In the genomic region with DNA sequence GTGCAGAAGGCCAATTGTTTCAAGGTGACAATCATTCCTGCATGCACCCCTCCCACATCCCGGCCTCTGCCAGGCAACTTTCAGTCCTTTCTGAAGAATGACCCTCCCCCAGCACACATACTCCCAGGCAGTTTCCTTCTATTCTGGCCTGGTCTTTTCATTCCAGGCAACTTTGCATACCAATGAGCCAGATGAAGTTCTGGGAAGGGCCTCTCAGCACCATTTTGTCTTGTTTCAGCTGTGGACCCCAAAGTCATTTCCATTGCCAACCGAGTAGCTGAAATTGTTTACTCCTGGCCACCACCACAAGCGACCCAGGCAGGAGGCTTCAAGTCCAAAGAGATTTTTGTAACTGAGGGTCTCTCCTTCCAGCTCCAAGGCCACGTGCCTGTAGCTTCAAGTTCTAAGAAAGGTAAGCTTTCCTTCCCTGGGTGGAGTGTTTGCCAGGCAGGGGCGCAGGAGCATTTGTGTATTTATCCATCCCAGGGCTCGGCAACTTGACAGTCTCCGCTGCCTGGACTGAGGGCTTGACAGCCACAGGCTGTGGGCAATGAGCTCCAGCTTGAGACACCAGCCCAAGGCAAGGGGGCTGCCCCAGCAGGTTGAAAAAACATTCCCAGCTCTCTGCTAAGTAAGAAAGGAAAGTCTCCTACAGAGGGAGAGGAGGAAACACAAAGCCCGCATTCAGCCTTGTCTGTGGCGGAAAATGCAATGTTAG, we compare ENCODE assay signal across 25 cellular contexts. TPM values are rescaled to one million over a fixed set of nuclear protein-coding genes. Genes with fewer than 3 reads are reported as not detected.
DNase-seq lines count a peak whose midpoint lies in the region; ATAC-seq and TF ChIP-seq lines count a peak whose summit lies in the region.
"Had no signal": no experiment of that assay in that cellular context is flagged by ENCODE, and none has a peak within 500 bp of the region (broad histone marks: within the 10 kb centered on the region; RNA-seq: fewer than 3 reads in every experiment).

No MANE protein-coding gene starts in this region.

- H3K36me3 ChIP-seq in GM23338 (ENCODE audit: insufficient read depth) (no peaks in the 10 kb centered on the region), NT2/D1 (ENCODE audit: insufficient read depth, insufficient read length, low read length) (no peaks in the 10 kb centered on the region), suprapubic skin (no peaks in the 10 kb centered on the region)
- H3K36me3 ChIP-seq: BE2C, prostate gland had no signal

- WGBS in suprapubic skin = 89% methylated on average over 9 of the region's 9 CpGs

- TF ChIP-seq EP300 in suprapubic skin (IDR thresholded peaks at IDR 0.05) = no peak

- H3K9me2 ChIP-seq in GM23338 (ENCODE audit: insufficient read depth) = peaks cover 14% of the 10 kb centered on the region; the same call in 1 of the 2 replicates

- H3K79me2 ChIP-seq in GM23338 (replicated peaks; ENCODE audit: insufficient read depth) = no peaks in the 10 kb centered on the region

- H3K27ac ChIP-seq in GM23338 (ENCODE audit: low read depth) (peak overlapping the region; percentile 90), suprapubic skin (no peak overlapping the region)
- H3K27ac ChIP-seq: prostate gland had no signal

- no peaks in the 10 kb centered on the region for H3K9me3 ChIP-seq in NT2/D1 (ENCODE audit: insufficient read depth, low read length)
- H3K9me3 ChIP-seq in suprapubic skin = no peaks in the 10 kb centered on the region
- H3K9me3 ChIP-seq: BE2C, prostate gland had no signal

- peak; percentile 87 for ATAC-seq in GM23338
- no peak for ATAC-seq in SK-N-SH treated with all-trans-retinoic acid at 6 μM for 48 hours
- ATAC-seq: activated T-cell treated with anti-CD3 and anti-CD28 coated beads, Interleukin-2, amount 50 U/mL, for 72 hours had no signal

- DNase-seq in GM23338 (ENCODE audit: low spot score) (peak; percentile 76), NT2/D1 (ENCODE audit: low read depth, low spot score) (peak; percentile 96), iPS DF 4.7 (ENCODE audit: extremely low read depth, low spot score) (peak; percentile 49), neural crest cell (ENCODE audit: low read depth, low spot score) (peak; percentile 26), suprapubic skin (ENCODE audit: low spot score in 2 of 2) (no peak), SHP77 (lab: John Stamatoyannopoulos, UW) (no peak)
- no peak for DNase-seq in activated naive CD4-positive, alpha-beta T cell treated with anti-CD3 and anti-CD28 coated beads for 36 hours
- DNase-seq: activated CD4-positive, alpha-beta T cell treated with anti-CD3 and anti-CD28 coated beads for 48 hours; activated naive CD4-positive, alpha-beta T cell treated with Interleukin-2 at 50 U/mL for 16 hours; activated T-cell treated with anti-CD3 and anti-CD28 coated beads, Interleukin-2, amount 50 U/mL, for 72 hours; amniotic stem cell; BE2C; dermis blood vessel endothelial cell; GDM1; GOT3; NCI-H1105 treated with DMSO at 0.1 percent for 48 hours; NCI-H2081; NCI-H345; OCI-M1 had no signal

- H3K9me3 Mint-ChIP-seq in GM23338 (no peaks in the 10 kb centered on the region), neural crest cell (no peaks in the 10 kb centered on the region)
- no peaks in the 10 kb centered on the region for H3K9me3 Mint-ChIP-seq in activated naive CD4-positive, alpha-beta T cell treated with anti-CD3 and anti-CD28 coated beads for 36 hours
- H3K9me3 Mint-ChIP-seq: activated T-cell treated with anti-CD3 and anti-CD28 coated beads, Interleukin-2, amount 50 U/mL, for 72 hours; IgD-negative memory B cell; type B pancreatic cell had no signal

- no peaks in the 10 kb centered on the region for H3K27me3 ChIP-seq in GM23338 (ENCODE audit: insufficient read depth)
- no peaks in the 10 kb centered on the region for H3K27me3 ChIP-seq in NT2/D1 (ENCODE audit: insufficient read depth, insufficient read length)
- H3K27me3 ChIP-seq in suprapubic skin = no peaks in the 10 kb centered on the region
- H3K27me3 ChIP-seq: BE2C had no signal

- H3K4me3 Mint-ChIP-seq in GM23338 = peak overlapping the region; percentile 31; the same call in 1 of the 3 replicates
- peak overlapping the region; percentile 75 for H3K4me3 Mint-ChIP-seq in neural crest cell
- H3K4me3 Mint-ChIP-seq in activated naive CD4-positive, alpha-beta T cell treated with anti-CD3 and anti-CD28 coated beads for 36 hours = no peak overlapping the region
- H3K4me3 Mint-ChIP-seq: activated T-cell treated with anti-CD3 and anti-CD28 coated beads, Interleukin-2, amount 50 U/mL, for 72 hours; IgD-negative memory B cell; type B pancreatic cell had no signal

- TF ChIP-seq CTCF in GM23338 (conservative IDR thresholded peaks at IDR 0.05; ENCODE audit: low read depth in 2 of 2) = no peak
- no peak for TF ChIP-seq CTCF in neural crest cell (conservative IDR thresholded peaks at IDR 0.05)
- TF ChIP-seq CTCF in suprapubic skin (IDR thresholded peaks at IDR 0.05) = no peak

- peaks cover 16% of the 10 kb centered on the region; the same call in 1 of the 2 replicates for H3F3A ChIP-seq in GM23338 (replicated peaks; ENCODE audit: low read depth)

- no peak for TF ChIP-seq POLR2A in suprapubic skin (IDR thresholded peaks at IDR 0.05)

- peaks cover 6% of the 10 kb centered on the region for H3K27me3 Mint-ChIP-seq in GM23338 (ENCODE audit: insufficient read depth, low read depth, poor library complexity)
- H3K27me3 Mint-ChIP-seq in neural crest cell (ENCODE audit: low read depth) = no peaks in the 10 kb centered on the region
- no peaks in the 10 kb centered on the region for H3K27me3 Mint-ChIP-seq in activated naive CD4-positive, alpha-beta T cell treated with anti-CD3 and anti-CD28 coated beads for 36 hours (ENCODE audit: low read depth)
- H3K27me3 Mint-ChIP-seq: type B pancreatic cell had no signal

- H3K4me3 ChIP-seq in GM23338 (peak overlapping the region; percentile 7), NT2/D1 (ENCODE audit: insufficient read length, low read depth) (peak overlapping the region; percentile 21), suprapubic skin (no peak overlapping the region)
- H3K4me3 ChIP-seq: prostate gland had no signal

- peaks cover 23% of the 10 kb centered on the region for H3K4me1 Mint-ChIP-seq in GM23338
- H3K4me1 Mint-ChIP-seq in neural crest cell = peaks cover 48% of the 10 kb centered on the region
- no peaks in the 10 kb centered on the region for H3K4me1 Mint-ChIP-seq in activated naive CD4-positive, alpha-beta T cell treated with anti-CD3 and anti-CD28 coated beads for 36 hours (ENCODE audit: low read depth)
- H3K4me1 Mint-ChIP-seq: IgD-negative memory B cell had no signal

- H3K36me3 Mint-ChIP-seq in GM23338 (ENCODE audit: low read depth) (no peaks in the 10 kb centered on the region), neural crest cell (ENCODE audit: low read depth) (no peaks in the 10 kb centered on the region)
- no peaks in the 10 kb centered on the region for H3K36me3 Mint-ChIP-seq in activated naive CD4-positive, alpha-beta T cell treated with anti-CD3 and anti-CD28 coated beads for 36 hours (ENCODE audit: low read depth)
- H3K36me3 Mint-ChIP-seq: IgD-negative memory B cell had no signal

- H4K20me1 ChIP-seq in GM23338 (replicated peaks; ENCODE audit: insufficient read depth) = no peaks in the 10 kb centered on the region

- peak overlapping the region; percentile 43 for H3K9ac ChIP-seq in NT2/D1 (ENCODE audit: insufficient read length, low read depth)

- peaks cover 28% of the 10 kb centered on the region for H3K4me1 ChIP-seq in GM23338 (ENCODE audit: insufficient read depth)
- peaks cover 10% of the 10 kb centered on the region for H3K4me1 ChIP-seq in NT2/D1 (ENCODE audit: insufficient read depth, insufficient read length)
- H3K4me1 ChIP-seq in suprapubic skin = peaks cover 9% of the 10 kb centered on the region
- H3K4me1 ChIP-seq: prostate gland had no signal

- CTCF ChIA-PET in activated naive CD4-positive, alpha-beta T cell treated with anti-CD3 and anti-CD28 coated beads for 36 hours (lab: Charles Lee) = interaction anchor here (0.6 to 0.8 kb wide), 3 partner anchors 195 to 605 kb away, joined by 3 read pairs; no protein-coding TSS in a partner anchor

- H3K4me2 ChIP-seq in GM23338 = peak overlapping the region; percentile 53

- intact Hi-C loops in activated naive CD4-positive, alpha-beta T cell treated with anti-CD3 and anti-CD28 coated beads for 36 hours (cut with micrococcal nuclease) = no loop called here

- H3K27ac Mint-ChIP-seq in GM23338 = peak overlapping the region; percentile 92
- H3K27ac Mint-ChIP-seq in neural crest cell (ENCODE audit: unreplicated experiment) = peak overlapping the region; percentile 84
- H3K27ac Mint-ChIP-seq in activated naive CD4-positive, alpha-beta T cell treated with anti-CD3 and anti-CD28 coated beads for 36 hours = no peak overlapping the region
- H3K27ac Mint-ChIP-seq: activated T-cell treated with anti-CD3 and anti-CD28 coated beads, Interleukin-2, amount 50 U/mL, for 72 hours; IgD-negative memory B cell; type B pancreatic cell had no signal

- H2AFZ ChIP-seq in GM23338 = peak overlapping the region; percentile 61; the same call in 1 of the 2 replicates

TF ChIP-seq in GM23338, 12 proteins besides CTCF, POLR2A, EP300 and RAD21 (continues in another document):
- no peak for TF ChIP-seq EZH2 (IDR thresholded peaks at IDR 0.05; ENCODE audit: low read depth, unreplicated experiment)

TF ChIP-seq in SK-N-SH treated with all-trans-retinoic acid at 6 μM for 48 hours, 23 proteins besides CTCF, POLR2A, EP300 and RAD21 (continues in another document):
- no peak for TF ChIP-seq ISL1 (CRISPR knock-in tag; IDR thresholded peaks at IDR 0.05)

RNA-seq across cellular contexts. Expression of a gene that starts 16.4 kb away (rescaled TPM):
- total RNA-seq in GM23338 (2014; rRNA removed; shearing (Covaris generic)) = 2.7 and 3.9 TPM in 2 replicates
- polyA plus RNA-seq in GM23338 (2016; fragmentation: Nextera tagmentation; extraction: Ambion mirVana) = 1.2 and 2.1 TPM in 2 replicates
- total RNA-seq in neural crest cell = 0.86 and 1.2 TPM in 2 replicates
- not detected for total RNA-seq in suprapubic skin
- total RNA-seq in activated naive CD4-positive, alpha-beta T cell treated with anti-CD3 and anti-CD28 coated beads for 36 hours = 10 to 100 TPM; 19.4 to 21.8 TPM
- total RNA-seq: A673, dermis blood vessel endothelial cell had no signal
- polyA plus RNA-seq: IgD-negative memory B cell, neural cell had no signal

Comparison
In these comparisons a context has a peak if more than half of its experiments do, and no peak if none do; other contexts are left out.
1. DNase-seq: peak in GM23338 (single experiment), NT2/D1 (single experiment), iPS DF 4.7 (single experiment) and neural crest cell (single experiment); none in suprapubic skin (0 of 2), activated naive CD4-positive, alpha-beta T cell treated with anti-CD3 and anti-CD28 coated beads for 36 hours (single experiment) and SHP77 (0 of 2).